Comparison of ENCODE assay signal across 9 cellular contexts in the genomic region with DNA sequence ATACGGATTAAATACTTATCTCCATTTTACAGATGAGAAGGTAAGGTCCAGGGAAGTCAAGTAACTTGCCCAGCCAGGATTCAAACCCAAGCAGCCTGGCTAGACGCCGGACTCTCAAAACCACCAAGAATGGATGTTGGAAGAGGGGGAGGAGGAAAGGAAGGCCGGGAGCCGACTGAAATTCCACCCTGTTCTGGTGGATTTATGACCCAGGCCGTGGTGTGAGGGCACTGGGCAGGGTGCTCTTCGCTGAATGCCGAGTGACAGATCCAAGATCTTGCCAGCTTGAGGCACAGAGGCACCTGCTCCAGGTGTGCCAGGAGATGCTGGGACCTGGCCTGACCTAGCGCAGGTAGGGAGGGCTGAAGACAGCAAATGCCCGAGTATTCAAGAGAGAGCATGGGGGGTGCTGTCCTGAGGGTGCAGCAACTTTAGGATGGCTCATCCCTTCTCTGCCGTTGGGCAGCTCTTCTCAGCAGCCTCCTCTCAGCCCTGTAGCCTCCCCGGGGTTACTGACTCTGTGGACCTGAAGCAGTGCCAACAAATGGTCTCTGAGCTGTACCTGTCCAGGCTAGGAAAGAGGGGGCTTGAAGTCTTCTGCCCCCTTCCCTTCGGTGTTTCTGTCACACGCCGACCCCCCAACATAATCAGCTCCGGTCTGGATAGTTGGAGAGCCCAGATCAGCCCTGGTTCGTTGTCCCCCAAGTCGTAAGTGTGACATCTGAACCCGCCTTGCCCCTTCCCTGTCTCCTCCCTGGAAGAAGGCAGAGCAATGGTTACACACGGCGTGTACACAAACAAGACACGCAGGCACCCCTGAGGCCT. TPM values are rescaled to one million over a fixed set of nuclear protein-coding genes. Genes with fewer than 3 reads are reported as not detected.
A peak's percentile ranks its signal among the peaks of the same experiment; 100 is the strongest.
DNase-seq lines count a peak whose midpoint lies in the region; ATAC-seq and TF ChIP-seq lines count a peak whose summit lies in the region.
"Had no signal": no experiment of that assay in that cellular context is flagged by ENCODE, and none has a peak within 500 bp of the region (broad histone marks: within the 10 kb centered on the region; RNA-seq: fewer than 3 reads in every experiment).

No MANE protein-coding gene starts in this region.

- H3K36me3 Mint-ChIP-seq in activated CD8-positive, alpha-beta memory T cell treated with anti-CD3 and anti-CD28 coated beads, Interleukin-2, amount 10 ng/mL, durations not matched to agents 7 days and 5 days = no peaks in the 10 kb centered on the region

- no peaks in the 10 kb centered on the region for H3K9me3 ChIP-seq in lower lobe of right lung
- H3K9me3 ChIP-seq in transverse colon = no peaks in the 10 kb centered on the region

- CTCF ChIA-PET in activated CD8-positive, alpha-beta memory T cell treated with anti-CD3 and anti-CD28 coated beads, Interleukin-2, amount 10 ng/mL, durations not matched to agents 7 days and 5 days (lab: Charles Lee) = no interaction called here

- H3K4me1 Mint-ChIP-seq in activated CD8-positive, alpha-beta memory T cell treated with anti-CD3 and anti-CD28 coated beads, Interleukin-2, amount 10 ng/mL, durations not matched to agents 7 days and 5 days = no peaks in the 10 kb centered on the region

- no peaks in the 10 kb centered on the region for H3K27me3 ChIP-seq in lower lobe of right lung (ENCODE audit: low read depth)
- H3K27me3 ChIP-seq in transverse colon = peaks cover 39% of the 10 kb centered on the region

- intact Hi-C loops in lower lobe of right lung (cut with DNase I) = no loop called here
- intact Hi-C loops in transverse colon (cut with DNase I; ENCODE audit: low total_unique reads) = no loop called here

- TF ChIP-seq POLR2A in transverse colon (IDR thresholded peaks at IDR 0.05) = no peak

- no peaks in the 10 kb centered on the region for H3K36me3 ChIP-seq in lower lobe of right lung
- no peaks in the 10 kb centered on the region for H3K36me3 ChIP-seq in transverse colon

- no peak for ATAC-seq in activated CD8-positive, alpha-beta memory T cell treated with anti-CD3 and anti-CD28 coated beads, Interleukin-2, amount 10 ng/mL, durations not matched to agents 7 days and 5 days
- ATAC-seq in lower lobe of right lung = no peak
- no peak for ATAC-seq in GM21390 (IDR thresholded peaks at IDR 0.05; ENCODE audit: unreplicated experiment)

- 47 to 49% methylated on average over 6 to 22 of the region's 22 CpGs for WGBS in transverse colon (ENCODE audit: low coverage in 1 of 2), 2 donors

- no peak overlapping the region for H3K27ac Mint-ChIP-seq in activated CD8-positive, alpha-beta memory T cell treated with anti-CD3 and anti-CD28 coated beads, Interleukin-2, amount 10 ng/mL, durations not matched to agents 7 days and 5 days

- H3K4me1 ChIP-seq in lower lobe of right lung = peaks cover 22% of the 10 kb centered on the region
- H3K4me1 ChIP-seq in transverse colon = peaks cover 0 to 26% (median 12%) of the 10 kb centered on the region in 4 donors

- in situ Hi-C loops in astrocyte of the spinal cord (cut with HindIII; ENCODE audit: low sequenced_read_pairs) (no loop called here), transverse colon (cut with MboI; ENCODE audit: low pct_ligation_motif_present in 1 of 4, low pct_unique_long_range_greater_than_20kb in 1 of 4, low sequenced_read_pairs in 3 of 4) (no loop called here)

- H3K4me3 ChIP-seq in astrocyte of the spinal cord (ENCODE audit: low read depth, low read length) = peak overlapping the region; percentile 37
- peak overlapping the region; percentile 56 for H3K4me3 ChIP-seq in lower lobe of right lung
- H3K4me3 ChIP-seq in transverse colon = peak overlapping the region in 3 of 4 donors; percentile 37 to 49 (median 42)

- H3K9me3 Mint-ChIP-seq in activated CD8-positive, alpha-beta memory T cell treated with anti-CD3 and anti-CD28 coated beads, Interleukin-2, amount 10 ng/mL, durations not matched to agents 7 days and 5 days (ENCODE audit: low read depth) = no peaks in the 10 kb centered on the region

- peak overlapping the region; percentile 79 for H3K27ac ChIP-seq in lower lobe of right lung
- peak overlapping the region; percentile 75 to 87 (median 81) for H3K27ac ChIP-seq in transverse colon

- DNase-seq in activated CD8-positive, alpha-beta memory T cell treated with anti-CD3 and anti-CD28 coated beads for 24 hours = peak; percentile 62
- no peak for DNase-seq in activated CD8-positive, alpha-beta memory T cell treated with anti-CD3 and anti-CD28 coated beads, Interleukin-2, amount 10 ng/mL, durations not matched to agents 7 days and 5 days
- no peak for DNase-seq in astrocyte of the spinal cord (ENCODE audit: low read depth, low spot score)
- no peak for DNase-seq in lower lobe of right lung
- DNase-seq in transverse colon = no peak
- no peak for DNase-seq in NCI-H446 treated with DMSO at 0.1 percent for 48 hours (lab: John Stamatoyannopoulos, UW)
- DNase-seq in NCI-H1436 treated with DMSO at 0.1 percent for 48 hours (lab: John Stamatoyannopoulos, UW) = no peak
- DNase-seq: activated CD4-positive, CD25-positive, alpha-beta regulatory T cell had no signal

- H3K4me3 Mint-ChIP-seq in activated CD8-positive, alpha-beta memory T cell treated with anti-CD3 and anti-CD28 coated beads, Interleukin-2, amount 10 ng/mL, durations not matched to agents 7 days and 5 days = no peak overlapping the region

- TF ChIP-seq EP300 in transverse colon (IDR thresholded peaks at IDR 0.05; ENCODE audit: low read depth) = no peak

- no peak for TF ChIP-seq CTCF in astrocyte of the spinal cord (IDR thresholded peaks at IDR 0.05; ENCODE audit: low read depth, low read length)
- no peak for TF ChIP-seq CTCF in lower lobe of right lung (IDR thresholded peaks at IDR 0.05)
- no peak for TF ChIP-seq CTCF in transverse colon (IDR thresholded peaks at IDR 0.05)

- peaks cover 39% of the 10 kb centered on the region for H3K27me3 Mint-ChIP-seq in activated CD8-positive, alpha-beta memory T cell treated with anti-CD3 and anti-CD28 coated beads, Interleukin-2, amount 10 ng/mL, durations not matched to agents 7 days and 5 days

RNA-seq across cellular contexts. Expression of gene LOXL4, which starts 0.7 kb away (rescaled TPM):
- total RNA-seq in activated CD8-positive, alpha-beta memory T cell treated with anti-CD3 and anti-CD28 coated beads, Interleukin-2, amount 10 ng/mL, durations not matched to agents 7 days and 5 days = not detected
- total RNA-seq in lower lobe of right lung = 4.5 TPM
- 1 to 10 TPM; 1.9 to 6.4 (median 2.8) TPM for total RNA-seq in transverse colon
